ENCODE assay signal across 8 cellular contexts in genomic region chr11:123407996-123408597, GRCh38.
"Had no signal": no experiment of that assay in that cellular context is flagged by ENCODE, and none has a peak within 500 bp of the region (broad histone marks: within the 10 kb centered on the region; RNA-seq: fewer than 3 reads in every experiment).

No MANE protein-coding gene starts in this region.

- H3K36me3 Mint-ChIP-seq: activated naive CD4-positive, alpha-beta T cell treated with anti-CD3 and anti-CD28 coated beads, Interleukin-2, amount 10 ng/mL, durations not matched to agents 7 days and 5 days; naive thymus-derived CD4-positive, alpha-beta T cell had no signal

- H3K4me1 ChIP-seq: tibial artery, uterus had no signal

- H3K36me3 ChIP-seq: tibial artery, uterus had no signal

- H3K4me3 ChIP-seq: tibial artery, uterus had no signal

- H3K27me3 ChIP-seq: uterus had no signal

- H3K27ac ChIP-seq: tibial artery, uterus had no signal

- H3K9me3 Mint-ChIP-seq: activated naive CD4-positive, alpha-beta T cell treated with anti-CD3 and anti-CD28 coated beads, Interleukin-2, amount 10 ng/mL, durations not matched to agents 7 days and 5 days; dendritic cell treated with granulocyte-macrophage colony-stimulating factor and Interleukin-4, amounts not matched to agents 40 ng/mL and 50 ng/mL, for 4 days; naive thymus-derived CD4-positive, alpha-beta T cell; stimulated activated effector memory CD8-positive, alpha-beta T cell treated with anti-CD3 and anti-CD28 coated beads, Interleukin-12 subunit alpha, Interleukin-12 subunit beta, amount 100 ng/mL, for 72 hours had no signal

- DNase-seq: glutamatergic neuron had no signal

- H3K27ac Mint-ChIP-seq: activated CD8-positive, alpha-beta T cell treated with anti-CD3 and anti-CD28 coated beads, Interleukin-2, amount 10 ng/mL, durations not matched to agents 7 days and 5 days; activated naive CD4-positive, alpha-beta T cell treated with anti-CD3 and anti-CD28 coated beads, Interleukin-2, amount 10 ng/mL, durations not matched to agents 7 days and 5 days; dendritic cell treated with granulocyte-macrophage colony-stimulating factor and Interleukin-4, amounts not matched to agents 40 ng/mL and 50 ng/mL, for 4 days; stimulated activated effector memory CD8-positive, alpha-beta T cell treated with anti-CD3 and anti-CD28 coated beads, Interleukin-12 subunit alpha, Interleukin-12 subunit beta, amount 100 ng/mL, for 72 hours had no signal

- H3K4me3 Mint-ChIP-seq: dendritic cell treated with granulocyte-macrophage colony-stimulating factor and Interleukin-4, amounts not matched to agents 40 ng/mL and 50 ng/mL, for 4 days had no signal

- H3K27me3 Mint-ChIP-seq: dendritic cell treated with granulocyte-macrophage colony-stimulating factor and Interleukin-4, amounts not matched to agents 40 ng/mL and 50 ng/mL, for 4 days had no signal

- H3K9me3 ChIP-seq: tibial artery, uterus had no signal
